17 cellular contexts compared by ENCODE assay signal in genomic region chr21:37670883-37671282, GRCh38.
A peak's percentile ranks its signal among the peaks of the same experiment; 100 is the strongest.
DNase-seq lines count a peak whose midpoint lies in the region; ATAC-seq, FAIRE-seq and TF ChIP-seq lines count a peak whose summit lies in the region.
"Had no signal": no experiment of that assay in that cellular context is flagged by ENCODE, and none has a peak within 500 bp of the region (broad histone marks: within the 10 kb centered on the region; RNA-seq: fewer than 3 reads in every experiment).

No MANE protein-coding gene starts in this region.

- H3K18ac ChIP-seq in H9 (ENCODE audit: insufficient read length, low read depth, low read length), result no peak overlapping the region

- H2BK120ac ChIP-seq in H9 (ENCODE audit: low read depth, low read length, poor library complexity, severe bottlenecking), result no peak overlapping the region

- H3K36me3 Mint-ChIP-seq in H9 (ENCODE audit: insufficient read depth in 1 of 3, low read depth in 3 of 3), result peaks cover 6 to 8% (median 7%) of the 10 kb centered on the region in 3 experiments
- H3K36me3 Mint-ChIP-seq: type B pancreatic cell had no signal

- no peak overlapping the region for H4K8ac ChIP-seq in H9 (replicated peaks; ENCODE audit: insufficient read length, low read depth, low read length)

- H3K23ac ChIP-seq in H9 (ENCODE audit: insufficient read length, low read depth, low read length), result no peak overlapping the region

- FAIRE-seq in HTR-8/SVneo (lab: Jason Lieb, UNC) (no peak), small intestine (lab: Jason Lieb, UNC) (no peak)

- TF ChIP-seq CTCF in brain microvascular endothelial cell (IDR thresholded peaks at IDR 0.05; ENCODE audit: low read depth, low read length, missing control alignments), result no peak
- no peak for TF ChIP-seq CTCF in upper lobe of right lung (IDR thresholded peaks at IDR 0.05)
- TF ChIP-seq CTCF in H9 (conservative IDR thresholded peaks at IDR 0.05), result no peak

- WGBS in H9 (ENCODE audit: extremely low coverage, insufficient read length, low lambda C conversion rate), result no CpG with 5 or more reads among the region's 2 CpGs
- WGBS in small intestine, 3 donors, result 39 to 60% (median 49%) methylated on average over 2 of the region's 2 CpGs

- ATAC-seq in upper lobe of right lung, result peak; percentile 46
- ATAC-seq: GM23338, right cardiac atrium had no signal

- intact Hi-C loops in upper lobe of right lung (cut with DNase I), result no loop called here

- no peak overlapping the region for H3K56ac ChIP-seq in H9 (ENCODE audit: insufficient read length, low read depth, low read length)

- H3K4me3 ChIP-seq in brain microvascular endothelial cell (ENCODE audit: low read depth, low read length), result no peak overlapping the region
- no peak overlapping the region for H3K4me3 ChIP-seq in upper lobe of right lung
- H3K4me3 ChIP-seq in small intestine (ENCODE audit: low read depth in 1 of 2, low read length in 2 of 2), result no peak overlapping the region
- H3K4me3 ChIP-seq: GM23338 had no signal

- no peak overlapping the region for H2BK12ac ChIP-seq in H9 (ENCODE audit: insufficient read length, low read depth, low read length)

- H3K14ac ChIP-seq in H9 (ENCODE audit: insufficient read depth, low read length), result no peak overlapping the region

- H2AFZ ChIP-seq in H9 (ENCODE audit: low read length), result no peak overlapping the region
- H2AFZ ChIP-seq: GM23338 had no signal

- DNase-seq in HTR-8/SVneo (ENCODE audit: insufficient read length, low spot score), result peak; percentile 81
- DNase-seq in brain microvascular endothelial cell, result peak; percentile 28
- peak; percentile 10 for DNase-seq in foreskin melanocyte
- no peak for DNase-seq in upper lobe of right lung
- no peak for DNase-seq in DMS153 (lab: John Stamatoyannopoulos, UW)
- DNase-seq in H9, result no peak
- DNase-seq in small intestine, result no peak
- DNase-seq: activated B cell treated with CpG ODN at 0.5 μM for 24 hours; activated naive CD4-positive, alpha-beta T cell; hippocampal formation; NCI-H526; right cardiac atrium; RPMI8226 had no signal

- no peak overlapping the region for H2BK5ac ChIP-seq in H9 (ENCODE audit: insufficient read length, low read length)

- no peak overlapping the region for H3K9ac ChIP-seq in H9 (ENCODE audit: extremely low read depth, insufficient read length, low read length)

- H3K9me3 ChIP-seq in upper lobe of right lung (no peaks in the 10 kb centered on the region), H9 (ENCODE audit: control insufficient read depth, low read depth, low read length) (peaks cover 6% of the 10 kb centered on the region), small intestine (ENCODE audit: control insufficient read depth, low read depth) (no peaks in the 10 kb centered on the region)

- no peak overlapping the region for H2BK20ac ChIP-seq in H9 (ENCODE audit: low read depth, low read length, poor library complexity, severe bottlenecking)

- H3K27me3 Mint-ChIP-seq in H9 (ENCODE audit: low read depth), result peaks cover 17% of the 10 kb centered on the region

- H3K4me3 Mint-ChIP-seq in H9, result no peak overlapping the region
- H3K4me3 Mint-ChIP-seq: activated B cell treated with CpG ODN at 0.5 μM for 24 hours; GM23338; nephron; T-helper 1 cell treated with Interleukin-12 subunit alpha and Interleukin-12 subunit beta and Interleukin-4 antibody, amounts not matched to agents 30 μg/mL and 1 μg/mL, for 36 hours; type B pancreatic cell had no signal

- H4K5ac ChIP-seq in H9 (ENCODE audit: insufficient read length, low read depth, low read length), result no peak overlapping the region

- H3K36me3 ChIP-seq in brain microvascular endothelial cell (replicated peaks), result no peaks in the 10 kb centered on the region
- H3K36me3 ChIP-seq in upper lobe of right lung, result no peaks in the 10 kb centered on the region
- no peaks in the 10 kb centered on the region for H3K36me3 ChIP-seq in small intestine (ENCODE audit: control insufficient read depth in 2 of 2, insufficient read depth in 2 of 2, low read length in 2 of 2)

- H2BK15ac ChIP-seq in H9 (ENCODE audit: low read depth, low read length), result no peak overlapping the region

- H3K4me1 Mint-ChIP-seq in H9, result peaks cover 63 to 64% of the 10 kb centered on the region in 2 experiments
- H3K4me1 Mint-ChIP-seq: activated B cell treated with CpG ODN at 0.5 μM for 24 hours had no signal

- H3K27ac Mint-ChIP-seq in H9, result no peak overlapping the region
- H3K27ac Mint-ChIP-seq: activated B cell treated with CpG ODN at 0.5 μM for 24 hours; GM23338; T-helper 1 cell treated with Interleukin-12 subunit alpha and Interleukin-12 subunit beta and Interleukin-4 antibody, amounts not matched to agents 30 μg/mL and 1 μg/mL, for 36 hours; type B pancreatic cell had no signal

- no peak overlapping the region for H3K4ac ChIP-seq in H9 (ENCODE audit: low read depth, low read length)

- no peaks in the 10 kb centered on the region for H3K79me1 ChIP-seq in H9 (ENCODE audit: insufficient read depth, low read depth, low read length, poor library complexity, severe bottlenecking)

- no peaks in the 10 kb centered on the region for H3K79me2 ChIP-seq in H9 (ENCODE audit: insufficient read depth, low read length)

- H3K23me2 ChIP-seq in H9 (ENCODE audit: insufficient read length, low read depth, low read length, poor library complexity, severe bottlenecking), result no peaks in the 10 kb centered on the region

- H4K20me1 ChIP-seq in H9 (ENCODE audit: control insufficient read depth, insufficient read depth, insufficient read length), result no peaks in the 10 kb centered on the region

- H2AK5ac ChIP-seq in H9 (ENCODE audit: insufficient read length, low read length), result no peak overlapping the region

- H3K4me1 ChIP-seq in upper lobe of right lung (peaks cover 6% of the 10 kb centered on the region), H9 (ENCODE audit: insufficient read depth, low read length) (peaks cover 13% of the 10 kb centered on the region; the same call in 1 of the 2 replicates), small intestine (ENCODE audit: control insufficient read depth in 2 of 2, insufficient read depth in 1 of 2, low read depth in 1 of 2, low read length in 1 of 2) (no peaks in the 10 kb centered on the region)

- H3K27ac ChIP-seq in brain microvascular endothelial cell, result no peak overlapping the region
- no peak overlapping the region for H3K27ac ChIP-seq in upper lobe of right lung
- no peak overlapping the region for H3K27ac ChIP-seq in H9 (ENCODE audit: insufficient read length, low read depth, low read length)
- H3K27ac ChIP-seq in small intestine (ENCODE audit: low read depth in 1 of 2, low read length in 1 of 2), result no peak overlapping the region

- H3K9me3 Mint-ChIP-seq in H9, result peaks cover 7 to 10% of the 10 kb centered on the region in 2 experiments
- H3K9me3 Mint-ChIP-seq: activated B cell treated with CpG ODN at 0.5 μM for 24 hours; GM23338; nephron; T-helper 1 cell treated with Interleukin-12 subunit alpha and Interleukin-12 subunit beta and Interleukin-4 antibody, amounts not matched to agents 30 μg/mL and 1 μg/mL, for 36 hours; type B pancreatic cell had no signal

- no peak overlapping the region for H3K4me2 ChIP-seq in H9 (ENCODE audit: insufficient read depth, insufficient read length, low read length)
- H3K4me2 ChIP-seq: GM23338 had no signal

- in situ Hi-C loops in brain microvascular endothelial cell (cut with HindIII; ENCODE audit: low pct_ligation_motif_present, low sequenced_read_pairs), result no loop called here

- no peak overlapping the region for H4K91ac ChIP-seq in H9 (ENCODE audit: insufficient read length, low read depth, low read length)

- H3K27me3 ChIP-seq in brain microvascular endothelial cell (replicated peaks) (peaks cover 13% of the 10 kb centered on the region), upper lobe of right lung (peaks cover 10% of the 10 kb centered on the region), H9 (ENCODE audit: insufficient read depth, low read length) (no peaks in the 10 kb centered on the region), small intestine (ENCODE audit: control insufficient read depth in 2 of 2, insufficient read depth in 2 of 2, low read length in 2 of 2) (peaks cover 0 to 2% of the 10 kb centered on the region in 2 donors)

- H3T11ph ChIP-seq in H9 (ENCODE audit: low read length), result no peak overlapping the region

Comparison
In these comparisons a context has a peak if more than half of its experiments do, and no peak if none do; other contexts are left out.
1. DNase-seq: peak in HTR-8/SVneo (single experiment), brain microvascular endothelial cell (single experiment) and foreskin melanocyte (single experiment); none in upper lobe of right lung (single experiment), DMS153 (single experiment), H9 (single experiment) and small intestine (single experiment).